In genomic region chr6:169843991-169844390, GRCh38 we compare ENCODE assay signal across 14 cellular contexts.
DNase-seq lines count a peak whose midpoint lies in the region; TF ChIP-seq lines count a peak whose summit lies in the region.
"Had no signal": no experiment of that assay in that cellular context is flagged by ENCODE, and none has a peak within 500 bp of the region (broad histone marks: within the 10 kb centered on the region; RNA-seq: fewer than 3 reads in every experiment).

No MANE protein-coding gene starts in this region.

- no peaks in the 10 kb centered on the region for H3K36me3 Mint-ChIP-seq in nephron progenitor cell (ENCODE audit: low read depth)
- no peaks in the 10 kb centered on the region for H3K36me3 Mint-ChIP-seq in type B pancreatic cell
- H3K36me3 Mint-ChIP-seq: CD4-positive, alpha-beta memory T cell had no signal

- H3K4me3 Mint-ChIP-seq in nephron progenitor cell (no peak overlapping the region), type B pancreatic cell (no peak overlapping the region)
- H3K4me3 Mint-ChIP-seq: CD4-positive, alpha-beta memory T cell had no signal

- POLR2A ChIA-PET in OCI-LY7 (lab: Charles Lee), result interaction anchor here (0.9 to 2.7 kb wide), 4 partner anchors 12 to 88 kb away, joined by 3 to 5 read pairs (median 4); no protein-coding TSS in a partner anchor

- H3K27ac ChIP-seq in OCI-LY7 (ENCODE audit: low read depth, low read length, poor library complexity, severe bottlenecking), result no peak overlapping the region
- no peak overlapping the region for H3K27ac ChIP-seq in coronary artery
- H3K27ac ChIP-seq in Karpas-422 (ENCODE audit: low read length), result no peak overlapping the region
- H3K27ac ChIP-seq: A549, C4-2B had no signal

- no peak overlapping the region for H3K9ac ChIP-seq in Karpas-422 (ENCODE audit: low read length)

- no peaks in the 10 kb centered on the region for H4K20me1 ChIP-seq in OCI-LY7 (ENCODE audit: insufficient read depth, low read length)
- no peaks in the 10 kb centered on the region for H4K20me1 ChIP-seq in Karpas-422 (ENCODE audit: insufficient read depth, low read depth, low read length)

- peaks cover 23% of the 10 kb centered on the region for H3K27me3 Mint-ChIP-seq in nephron progenitor cell (ENCODE audit: low read depth, poor library complexity)
- peaks cover 16% of the 10 kb centered on the region for H3K27me3 Mint-ChIP-seq in type B pancreatic cell

- H3K4me3 ChIP-seq in OCI-LY7 (ENCODE audit: low read depth, low read length, poor library complexity, severe bottlenecking) (no peak overlapping the region), coronary artery (no peak overlapping the region), Karpas-422 (ENCODE audit: low read length) (no peak overlapping the region)
- H3K4me3 ChIP-seq: A549 had no signal

- TF ChIP-seq CTCF in OCI-LY7 (conservative IDR thresholded peaks at IDR 0.05; ENCODE audit: low read length) (no peak), coronary artery (IDR thresholded peaks at IDR 0.05) (no peak), nephron progenitor cell (IDR thresholded peaks at IDR 0.05) (no peak), type B pancreatic cell (conservative IDR thresholded peaks at IDR 0.05) (no peak)

- no peak for DNase-seq in OCI-LY7 (ENCODE audit: low spot score)
- peak; percentile 9 for DNase-seq in coronary artery (ENCODE audit: low spot score)
- DNase-seq in nephron progenitor cell, result no peak
- DNase-seq in type B pancreatic cell (ENCODE audit: extremely low spot score, unreplicated experiment), result peak; percentile 29
- DNase-seq in activated CD4-positive, alpha-beta T cell treated with anti-CD3 and anti-CD28 coated beads for 4 hours, result no peak
- no peak for DNase-seq in Karpas-422
- no peak for DNase-seq in stimulated activated naive CD4-positive, alpha-beta T cell treated with Interleukin-2 at 50 U/mL for 16 hours (lab: John Stamatoyannopoulos, UW)
- no peak for DNase-seq in foreskin melanocyte
- DNase-seq: BE2C; CD4-positive, alpha-beta memory T cell; DMS79; EL had no signal

- H3K79me2 ChIP-seq in OCI-LY7 (ENCODE audit: insufficient read depth, low read depth, low read length) (no peaks in the 10 kb centered on the region), Karpas-422 (ENCODE audit: low read length) (no peaks in the 10 kb centered on the region)

- intact Hi-C loops in OCI-LY7 (cut with micrococcal nuclease; ENCODE audit: unreplicated experiment), result no loop called here

- H3K9me3 ChIP-seq in OCI-LY7 (ENCODE audit: low read length) (no peaks in the 10 kb centered on the region), Karpas-422 (ENCODE audit: low read length) (no peaks in the 10 kb centered on the region)
- H3K9me3 ChIP-seq: A549, BE2C had no signal

- CTCF ChIA-PET in OCI-LY7 (lab: Charles Lee; ENCODE audit: unreplicated experiment), result no interaction called here

- peaks cover 36% of the 10 kb centered on the region for H3K4me1 Mint-ChIP-seq in nephron progenitor cell
- peaks cover 5% of the 10 kb centered on the region for H3K4me1 Mint-ChIP-seq in type B pancreatic cell (ENCODE audit: unreplicated experiment)
- H3K4me1 Mint-ChIP-seq: CD4-positive, alpha-beta memory T cell had no signal

- H3K4me2 ChIP-seq in OCI-LY7 (ENCODE audit: low read length) (peak overlapping the region; percentile 7; the same call in 1 of the 2 replicates), Karpas-422 (ENCODE audit: low read depth, low read length, poor library complexity, severe bottlenecking) (no peak overlapping the region)
- H3K4me2 ChIP-seq: A549 had no signal

- H3K9me2 ChIP-seq in OCI-LY7 (ENCODE audit: insufficient read depth, low read length) (no peaks in the 10 kb centered on the region), Karpas-422 (replicated peaks; ENCODE audit: insufficient read depth, low read length) (no peaks in the 10 kb centered on the region)

- no peaks in the 10 kb centered on the region for H3K9me3 Mint-ChIP-seq in nephron progenitor cell
- no peaks in the 10 kb centered on the region for H3K9me3 Mint-ChIP-seq in type B pancreatic cell

- H2AFZ ChIP-seq in OCI-LY7 (ENCODE audit: low read length) (no peak overlapping the region; the same call in 1 of the 2 replicates), Karpas-422 (ENCODE audit: low read length) (no peak overlapping the region)

- H3K27ac Mint-ChIP-seq in nephron progenitor cell (peak overlapping the region; percentile 72), type B pancreatic cell (no peak overlapping the region)
- H3K27ac Mint-ChIP-seq: CD4-positive, alpha-beta memory T cell had no signal

- no peaks in the 10 kb centered on the region for H3K36me3 ChIP-seq in OCI-LY7 (ENCODE audit: insufficient read depth, low read length)
- no peaks in the 10 kb centered on the region for H3K36me3 ChIP-seq in Karpas-422 (ENCODE audit: insufficient read depth, low read length)
- H3K36me3 ChIP-seq: BE2C had no signal

- H3K4me1 ChIP-seq in OCI-LY7 (ENCODE audit: insufficient read depth, low read length, poor library complexity, severe bottlenecking), result peaks cover 18% of the 10 kb centered on the region
- H3K4me1 ChIP-seq in Karpas-422 (ENCODE audit: low read length), result peaks cover 8% of the 10 kb centered on the region
- H3K4me1 ChIP-seq: A549, BE2C had no signal

- no TSS peak for BruUV-seq in OCI-LY7 (replicated peaks; lab: Mats Ljungman, UMichigan)

- H3K27me3 ChIP-seq in Karpas-422 (ENCODE audit: low read length), result no peaks in the 10 kb centered on the region

Comparison
In these comparisons a context has a peak if more than half of its experiments do, and no peak if none do; other contexts are left out.
1. DNase-seq: peak in coronary artery (single experiment) and type B pancreatic cell (single experiment); none in OCI-LY7 (single experiment), nephron progenitor cell (single experiment), activated CD4-positive, alpha-beta T cell treated with anti-CD3 and anti-CD28 coated beads for 4 hours (0 of 2), Karpas-422 (single experiment), stimulated activated naive CD4-positive, alpha-beta T cell treated with Interleukin-2 at 50 U/mL for 16 hours (single experiment) and foreskin melanocyte (single experiment).